2 cellular contexts compared by ENCODE assay signal in the genomic region with DNA sequence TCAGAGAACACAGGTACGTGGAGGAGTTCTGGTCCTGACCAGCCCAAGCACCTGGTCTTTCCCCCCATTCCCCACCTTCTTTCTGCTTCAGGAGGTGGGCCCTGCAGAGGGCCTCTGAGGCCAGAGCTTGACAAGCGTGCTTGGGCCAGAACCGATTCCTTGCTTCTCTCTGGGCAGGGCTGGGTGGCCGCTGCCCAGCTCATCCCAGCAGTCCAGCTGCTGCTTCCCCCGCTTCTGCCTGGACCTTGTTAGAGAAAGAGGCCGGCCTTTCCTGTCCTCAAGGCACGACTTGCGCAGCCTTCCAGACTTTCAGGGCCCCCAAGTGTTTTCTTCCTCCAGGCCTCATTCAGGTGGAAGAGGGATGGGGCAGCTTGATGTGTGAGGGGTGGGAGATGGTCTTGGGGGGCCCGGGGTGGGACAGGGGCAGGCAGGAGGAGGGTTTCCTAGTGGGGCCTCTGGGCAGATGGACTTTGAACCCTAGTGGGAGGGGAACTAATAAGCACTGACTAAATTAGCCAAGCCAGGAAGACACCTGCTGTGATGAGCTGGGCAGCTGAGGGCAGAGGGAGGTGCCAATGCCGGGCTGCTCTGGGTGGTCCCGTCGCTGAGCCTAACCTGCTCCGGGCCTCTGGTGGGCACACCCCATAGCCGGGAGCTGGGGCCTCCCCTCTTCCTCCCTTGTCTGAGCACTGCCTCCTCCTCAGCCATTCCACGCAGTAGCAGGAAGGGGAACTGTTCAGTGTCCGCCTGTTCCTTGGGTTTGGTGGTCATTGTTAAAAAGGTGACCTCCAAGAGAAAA.
TF ChIP-seq lines count a peak whose summit lies in the region.

No MANE protein-coding gene starts in this region.

TF ChIP-seq in IMR-90, 13 proteins besides CTCF, POLR2A, EP300 and RAD21:
- TF ChIP-seq NFE2L2 (IDR thresholded peaks at IDR 0.05; ENCODE audit: low read depth, low read length) (no peak), MAFK (IDR thresholded peaks at IDR 0.05; ENCODE audit: low read depth, low read length) (no peak), FOS (IDR thresholded peaks at IDR 0.05; ENCODE audit: low read depth, low read length) (no peak), CEBPB (IDR thresholded peaks at IDR 0.05; ENCODE audit: low read depth, low read length) (no peak), SMC3 (IDR thresholded peaks at IDR 0.05; ENCODE audit: low read depth, low read length) (no peak), RCOR1 (IDR thresholded peaks at IDR 0.05; ENCODE audit: insufficient replicate concordance, low read length) (no peak), BHLHE40 (IDR thresholded peaks at IDR 0.05; ENCODE audit: low read depth, low read length) (no peak), MXI1 (IDR thresholded peaks at IDR 0.05; ENCODE audit: borderline replicate concordance, low read depth, low read length) (no peak), RFX5 (IDR thresholded peaks at IDR 0.05; ENCODE audit: low read depth, low read length) (no peak), CHD1 (IDR thresholded peaks at IDR 0.05; ENCODE audit: low read depth, low read length) (no peak), MAZ (IDR thresholded peaks at IDR 0.05; ENCODE audit: borderline replicate concordance, low read depth, low read length) (no peak)
- TF ChIP-seq, protein P1, sequence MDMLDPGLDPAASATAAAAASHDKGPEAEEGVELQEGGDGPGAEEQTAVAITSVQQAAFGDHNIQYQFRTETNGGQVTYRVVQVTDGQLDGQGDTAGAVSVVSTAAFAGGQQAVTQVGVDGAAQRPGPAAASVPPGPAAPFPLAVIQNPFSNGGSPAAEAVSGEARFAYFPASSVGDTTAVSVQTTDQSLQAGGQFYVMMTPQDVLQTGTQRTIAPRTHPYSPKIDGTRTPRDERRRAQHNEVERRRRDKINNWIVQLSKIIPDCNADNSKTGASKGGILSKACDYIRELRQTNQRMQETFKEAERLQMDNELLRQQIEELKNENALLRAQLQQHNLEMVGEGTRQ (IDR thresholded peaks at IDR 0.05; ENCODE audit: low read depth, low read length), result no peak
- TF ChIP-seq, protein P2, sequence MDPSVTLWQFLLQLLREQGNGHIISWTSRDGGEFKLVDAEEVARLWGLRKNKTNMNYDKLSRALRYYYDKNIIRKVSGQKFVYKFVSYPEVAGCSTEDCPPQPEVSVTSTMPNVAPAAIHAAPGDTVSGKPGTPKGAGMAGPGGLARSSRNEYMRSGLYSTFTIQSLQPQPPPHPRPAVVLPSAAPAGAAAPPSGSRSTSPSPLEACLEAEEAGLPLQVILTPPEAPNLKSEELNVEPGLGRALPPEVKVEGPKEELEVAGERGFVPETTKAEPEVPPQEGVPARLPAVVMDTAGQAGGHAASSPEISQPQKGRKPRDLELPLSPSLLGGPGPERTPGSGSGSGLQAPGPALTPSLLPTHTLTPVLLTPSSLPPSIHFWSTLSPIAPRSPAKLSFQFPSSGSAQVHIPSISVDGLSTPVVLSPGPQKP (IDR thresholded peaks at IDR 0.05; ENCODE audit: borderline replicate concordance, low read depth, low read length), result no peak
TF ChIP-seq in IMR-90: peak in this region for 0.

TF ChIP-seq in HepG2, 621 proteins besides CTCF, POLR2A, EP300 and RAD21 (continues in another document):
- TF ChIP-seq, protein P3, sequence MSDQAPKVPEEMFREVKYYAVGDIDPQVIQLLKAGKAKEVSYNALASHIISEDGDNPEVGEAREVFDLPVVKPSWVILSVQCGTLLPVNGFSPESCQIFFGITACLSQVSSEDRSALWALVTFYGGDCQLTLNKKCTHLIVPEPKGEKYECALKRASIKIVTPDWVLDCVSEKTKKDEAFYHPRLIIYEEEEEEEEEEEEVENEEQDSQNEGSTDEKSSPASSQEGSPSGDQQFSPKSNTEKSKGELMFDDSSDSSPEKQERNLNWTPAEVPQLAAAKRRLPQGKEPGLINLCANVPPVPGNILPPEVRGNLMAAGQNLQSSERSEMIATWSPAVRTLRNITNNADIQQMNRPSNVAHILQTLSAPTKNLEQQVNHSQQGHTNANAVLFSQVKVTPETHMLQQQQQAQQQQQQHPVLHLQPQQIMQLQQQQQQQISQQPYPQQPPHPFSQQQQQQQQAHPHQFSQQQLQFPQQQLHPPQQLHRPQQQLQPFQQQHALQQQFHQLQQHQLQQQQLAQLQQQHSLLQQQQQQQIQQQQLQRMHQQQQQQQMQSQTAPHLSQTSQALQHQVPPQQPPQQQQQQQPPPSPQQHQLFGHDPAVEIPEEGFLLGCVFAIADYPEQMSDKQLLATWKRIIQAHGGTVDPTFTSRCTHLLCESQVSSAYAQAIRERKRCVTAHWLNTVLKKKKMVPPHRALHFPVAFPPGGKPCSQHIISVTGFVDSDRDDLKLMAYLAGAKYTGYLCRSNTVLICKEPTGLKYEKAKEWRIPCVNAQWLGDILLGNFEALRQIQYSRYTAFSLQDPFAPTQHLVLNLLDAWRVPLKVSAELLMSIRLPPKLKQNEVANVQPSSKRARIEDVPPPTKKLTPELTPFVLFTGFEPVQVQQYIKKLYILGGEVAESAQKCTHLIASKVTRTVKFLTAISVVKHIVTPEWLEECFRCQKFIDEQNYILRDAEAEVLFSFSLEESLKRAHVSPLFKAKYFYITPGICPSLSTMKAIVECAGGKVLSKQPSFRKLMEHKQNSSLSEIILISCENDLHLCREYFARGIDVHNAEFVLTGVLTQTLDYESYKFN (CRISPR knock-in tag; conservative IDR thresholded peaks at IDR 0.05), result peak; percentile 38; the same call in 1 of the 2 replicates
- peak; percentile 47; the same call in 1 of the 2 replicates for TF ChIP-seq SPEN (CRISPR knock-in tag; IDR thresholded peaks at IDR 0.05; ENCODE audit: low read depth)
- TF ChIP-seq SP5 (CRISPR knock-in tag; IDR thresholded peaks at IDR 0.05; ENCODE audit: borderline replicate concordance, low read depth), result peak; percentile 48
- TF ChIP-seq, protein P4, sequence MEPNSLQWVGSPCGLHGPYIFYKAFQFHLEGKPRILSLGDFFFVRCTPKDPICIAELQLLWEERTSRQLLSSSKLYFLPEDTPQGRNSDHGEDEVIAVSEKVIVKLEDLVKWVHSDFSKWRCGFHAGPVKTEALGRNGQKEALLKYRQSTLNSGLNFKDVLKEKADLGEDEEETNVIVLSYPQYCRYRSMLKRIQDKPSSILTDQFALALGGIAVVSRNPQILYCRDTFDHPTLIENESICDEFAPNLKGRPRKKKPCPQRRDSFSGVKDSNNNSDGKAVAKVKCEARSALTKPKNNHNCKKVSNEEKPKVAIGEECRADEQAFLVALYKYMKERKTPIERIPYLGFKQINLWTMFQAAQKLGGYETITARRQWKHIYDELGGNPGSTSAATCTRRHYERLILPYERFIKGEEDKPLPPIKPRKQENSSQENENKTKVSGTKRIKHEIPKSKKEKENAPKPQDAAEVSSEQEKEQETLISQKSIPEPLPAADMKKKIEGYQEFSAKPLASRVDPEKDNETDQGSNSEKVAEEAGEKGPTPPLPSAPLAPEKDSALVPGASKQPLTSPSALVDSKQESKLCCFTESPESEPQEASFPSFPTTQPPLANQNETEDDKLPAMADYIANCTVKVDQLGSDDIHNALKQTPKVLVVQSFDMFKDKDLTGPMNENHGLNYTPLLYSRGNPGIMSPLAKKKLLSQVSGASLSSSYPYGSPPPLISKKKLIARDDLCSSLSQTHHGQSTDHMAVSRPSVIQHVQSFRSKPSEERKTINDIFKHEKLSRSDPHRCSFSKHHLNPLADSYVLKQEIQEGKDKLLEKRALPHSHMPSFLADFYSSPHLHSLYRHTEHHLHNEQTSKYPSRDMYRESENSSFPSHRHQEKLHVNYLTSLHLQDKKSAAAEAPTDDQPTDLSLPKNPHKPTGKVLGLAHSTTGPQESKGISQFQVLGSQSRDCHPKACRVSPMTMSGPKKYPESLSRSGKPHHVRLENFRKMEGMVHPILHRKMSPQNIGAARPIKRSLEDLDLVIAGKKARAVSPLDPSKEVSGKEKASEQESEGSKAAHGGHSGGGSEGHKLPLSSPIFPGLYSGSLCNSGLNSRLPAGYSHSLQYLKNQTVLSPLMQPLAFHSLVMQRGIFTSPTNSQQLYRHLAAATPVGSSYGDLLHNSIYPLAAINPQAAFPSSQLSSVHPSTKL (CRISPR knock-in tag; IDR thresholded peaks at IDR 0.05), result 0 out of 2 replicates have a peak, but pooled peaks have one; percentile 11
- no peak for TF ChIP-seq RAD51 (IDR thresholded peaks at IDR 0.05; ENCODE audit: borderline replicate concordance)
- TF ChIP-seq, protein P5, sequence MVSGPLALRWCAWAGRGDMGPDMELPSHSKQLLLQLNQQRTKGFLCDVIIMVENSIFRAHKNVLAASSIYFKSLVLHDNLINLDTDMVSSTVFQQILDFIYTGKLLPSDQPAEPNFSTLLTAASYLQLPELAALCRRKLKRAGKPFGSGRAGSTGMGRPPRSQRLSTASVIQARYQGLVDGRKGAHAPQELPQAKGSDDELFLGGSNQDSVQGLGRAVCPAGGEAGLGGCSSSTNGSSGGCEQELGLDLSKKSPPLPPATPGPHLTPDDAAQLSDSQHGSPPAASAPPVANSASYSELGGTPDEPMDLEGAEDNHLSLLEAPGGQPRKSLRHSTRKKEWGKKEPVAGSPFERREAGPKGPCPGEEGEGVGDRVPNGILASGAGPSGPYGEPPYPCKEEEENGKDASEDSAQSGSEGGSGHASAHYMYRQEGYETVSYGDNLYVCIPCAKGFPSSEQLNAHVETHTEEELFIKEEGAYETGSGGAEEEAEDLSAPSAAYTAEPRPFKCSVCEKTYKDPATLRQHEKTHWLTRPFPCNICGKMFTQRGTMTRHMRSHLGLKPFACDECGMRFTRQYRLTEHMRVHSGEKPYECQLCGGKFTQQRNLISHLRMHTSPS (CRISPR knock-in tag; IDR thresholded peaks at IDR 0.05; ENCODE audit: low read depth), result 0 out of 2 replicates have a peak, but pooled peaks have one; percentile 24
- TF ChIP-seq, protein P6, sequence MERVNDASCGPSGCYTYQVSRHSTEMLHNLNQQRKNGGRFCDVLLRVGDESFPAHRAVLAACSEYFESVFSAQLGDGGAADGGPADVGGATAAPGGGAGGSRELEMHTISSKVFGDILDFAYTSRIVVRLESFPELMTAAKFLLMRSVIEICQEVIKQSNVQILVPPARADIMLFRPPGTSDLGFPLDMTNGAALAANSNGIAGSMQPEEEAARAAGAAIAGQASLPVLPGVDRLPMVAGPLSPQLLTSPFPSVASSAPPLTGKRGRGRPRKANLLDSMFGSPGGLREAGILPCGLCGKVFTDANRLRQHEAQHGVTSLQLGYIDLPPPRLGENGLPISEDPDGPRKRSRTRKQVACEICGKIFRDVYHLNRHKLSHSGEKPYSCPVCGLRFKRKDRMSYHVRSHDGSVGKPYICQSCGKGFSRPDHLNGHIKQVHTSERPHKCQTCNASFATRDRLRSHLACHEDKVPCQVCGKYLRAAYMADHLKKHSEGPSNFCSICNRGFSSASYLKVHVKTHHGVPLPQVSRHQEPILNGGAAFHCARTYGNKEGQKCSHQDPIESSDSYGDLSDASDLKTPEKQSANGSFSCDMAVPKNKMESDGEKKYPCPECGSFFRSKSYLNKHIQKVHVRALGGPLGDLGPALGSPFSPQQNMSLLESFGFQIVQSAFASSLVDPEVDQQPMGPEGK (CRISPR knock-in tag; IDR thresholded peaks at IDR 0.05), result peak; percentile 70; the same call in 1 of the 2 replicates
- peak; percentile 15; the same call in 1 of the 2 replicates for TF ChIP-seq GABPB1 (CRISPR knock-in tag; IDR thresholded peaks at IDR 0.05)
- peak; percentile 65 for TF ChIP-seq HNF4A (CRISPR knock-in tag; IDR thresholded peaks at IDR 0.05)
- peak; percentile 24; the same call in 1 of the 2 replicates for TF ChIP-seq ZFX (CRISPR knock-in tag; IDR thresholded peaks at IDR 0.05; ENCODE audit: low read depth)
- 0 out of 2 replicates have a peak, but pooled peaks have one; percentile 47 for TF ChIP-seq NFKB2 (CRISPR knock-in tag; IDR thresholded peaks at IDR 0.05; ENCODE audit: borderline replicate concordance)
- 0 out of 2 replicates have a peak, but pooled peaks have one; percentile 27 for TF ChIP-seq FOXC1 (CRISPR knock-in tag; IDR thresholded peaks at IDR 0.05; ENCODE audit: borderline replicate concordance)
- TF ChIP-seq, protein P7, sequence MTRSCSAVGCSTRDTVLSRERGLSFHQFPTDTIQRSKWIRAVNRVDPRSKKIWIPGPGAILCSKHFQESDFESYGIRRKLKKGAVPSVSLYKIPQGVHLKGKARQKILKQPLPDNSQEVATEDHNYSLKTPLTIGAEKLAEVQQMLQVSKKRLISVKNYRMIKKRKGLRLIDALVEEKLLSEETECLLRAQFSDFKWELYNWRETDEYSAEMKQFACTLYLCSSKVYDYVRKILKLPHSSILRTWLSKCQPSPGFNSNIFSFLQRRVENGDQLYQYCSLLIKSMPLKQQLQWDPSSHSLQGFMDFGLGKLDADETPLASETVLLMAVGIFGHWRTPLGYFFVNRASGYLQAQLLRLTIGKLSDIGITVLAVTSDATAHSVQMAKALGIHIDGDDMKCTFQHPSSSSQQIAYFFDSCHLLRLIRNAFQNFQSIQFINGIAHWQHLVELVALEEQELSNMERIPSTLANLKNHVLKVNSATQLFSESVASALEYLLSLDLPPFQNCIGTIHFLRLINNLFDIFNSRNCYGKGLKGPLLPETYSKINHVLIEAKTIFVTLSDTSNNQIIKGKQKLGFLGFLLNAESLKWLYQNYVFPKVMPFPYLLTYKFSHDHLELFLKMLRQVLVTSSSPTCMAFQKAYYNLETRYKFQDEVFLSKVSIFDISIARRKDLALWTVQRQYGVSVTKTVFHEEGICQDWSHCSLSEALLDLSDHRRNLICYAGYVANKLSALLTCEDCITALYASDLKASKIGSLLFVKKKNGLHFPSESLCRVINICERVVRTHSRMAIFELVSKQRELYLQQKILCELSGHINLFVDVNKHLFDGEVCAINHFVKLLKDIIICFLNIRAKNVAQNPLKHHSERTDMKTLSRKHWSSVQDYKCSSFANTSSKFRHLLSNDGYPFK (CRISPR knock-in tag; IDR thresholded peaks at IDR 0.05; ENCODE audit: borderline replicate concordance), result no peak
- TF ChIP-seq LCORL (IDR thresholded peaks at IDR 0.05), result no peak
- peak; percentile 67 for TF ChIP-seq LCORL (CRISPR knock-in tag; IDR thresholded peaks at IDR 0.05)
- no peak for TF ChIP-seq ZNF670 (CRISPR knock-in tag; IDR thresholded peaks at IDR 0.05; ENCODE audit: borderline replicate concordance)
